Comparison of ENCODE assay signal across 26 cellular contexts in genomic region chr1:241645199-241645598, GRCh38. TPM values are rescaled to one million over a fixed set of nuclear protein-coding genes. Genes with fewer than 3 reads are reported as not detected.
DNase-seq lines count a peak whose midpoint lies in the region; ATAC-seq, FAIRE-seq and TF ChIP-seq lines count a peak whose summit lies in the region.
"Had no signal": no experiment of that assay in that cellular context is flagged by ENCODE, and none has a peak within 500 bp of the region (broad histone marks: within the 10 kb centered on the region; RNA-seq: fewer than 3 reads in every experiment).

No MANE protein-coding gene starts in this region.

- H4K5ac ChIP-seq in H1 (ENCODE audit: insufficient read length, low read depth, low read length): no peak overlapping the region

- TF ChIP-seq POLR2A in H1 (IDR thresholded peaks at IDR 0.05; ENCODE audit: control extremely low read depth in 1 of 2, low read depth in 2 of 2, low read length in 2 of 2) (no peak), right lobe of liver (IDR thresholded peaks at IDR 0.05) (no peak)

- no peak overlapping the region for H3K27ac Mint-ChIP-seq in neural crest cell (ENCODE audit: unreplicated experiment)
- H3K27ac Mint-ChIP-seq: B cell; CD8-positive, alpha-beta T cell had no signal

- no peak overlapping the region for H4K91ac ChIP-seq in H1 (replicated peaks; ENCODE audit: insufficient read length, low read length)

- no peak overlapping the region for H2BK15ac ChIP-seq in H1 (ENCODE audit: low read length)

- no peak overlapping the region for H3K23ac ChIP-seq in H1 (ENCODE audit: insufficient read length)

- H3K4me3 Mint-ChIP-seq in neural crest cell: peak overlapping the region; percentile 44
- H3K4me3 Mint-ChIP-seq: B cell; CD8-positive, alpha-beta T cell had no signal

- H3K14ac ChIP-seq in H1 (ENCODE audit: insufficient read length): no peak overlapping the region

- H3K79me2 ChIP-seq in H1 (ENCODE audit: control insufficient read depth in 1 of 2, insufficient read depth in 2 of 2, low read length in 2 of 2): no peaks in the 10 kb centered on the region

- no peaks in the 10 kb centered on the region for H4K20me1 ChIP-seq in H1 (replicated peaks in 1 of 2; ENCODE audit: control insufficient read depth in 1 of 2, insufficient read depth in 2 of 2, low read length in 2 of 2)

- TF ChIP-seq RAD21 in H1 (IDR thresholded peaks at IDR 0.05 in 1 of 2, conservative IDR thresholded peaks at IDR 0.05 in 1 of 2; ENCODE audit: low read depth in 2 of 2, low read length in 2 of 2): no peak

- POLR2A ChIA-PET in H1 (lab: Charles Lee; ENCODE audit: partially characterized antibody): interaction anchor here (1.0 kb wide), 1 partner anchor 8 kb away, joined by 3 read pairs; no protein-coding TSS in a partner anchor

- WGBS in H1 (ENCODE audit: extremely low coverage in 1 of 2, insufficient coverage in 1 of 2, insufficient read length in 1 of 2, insufficient replicate concordance in 2 of 2, low coverage in 1 of 2, low lambda C conversion rate in 2 of 2, missing lambda C conversion rate in 1 of 2), 2 experiments: 75% methylated on average over 4 of the region's 4 CpGs; no CpG with 5 or more reads in 1 of the 2 experiments
- WGBS in psoas muscle, 3 donors: 61 to 66% (median 62%) methylated on average over 4 of the region's 4 CpGs
- WGBS in right lobe of liver (ENCODE audit: insufficient coverage, low coverage, low lambda C conversion rate, missing lambda C conversion rate): 94% methylated on average over 4 of the region's 4 CpGs

- no peaks in the 10 kb centered on the region for H3K36me3 ChIP-seq in adipocyte (ENCODE audit: control insufficient read depth, insufficient read depth, low read length, severe bottlenecking)
- no peaks in the 10 kb centered on the region for H3K36me3 ChIP-seq in H1 (ENCODE audit: control insufficient read depth in 2 of 4, insufficient read depth in 4 of 4, low read length in 3 of 4)
- no peaks in the 10 kb centered on the region for H3K36me3 ChIP-seq in psoas muscle (ENCODE audit: insufficient read depth in 1 of 2, low read depth in 1 of 2)
- no peaks in the 10 kb centered on the region for H3K36me3 ChIP-seq in right lobe of liver

- ATAC-seq in psoas muscle (no peak), right lobe of liver (no peak)
- ATAC-seq: CD8-positive, alpha-beta T cell; Panc1 had no signal

- H3K27me3 Mint-ChIP-seq in neural crest cell (ENCODE audit: low read depth): no peaks in the 10 kb centered on the region

- H2BK12ac ChIP-seq in H1 (ENCODE audit: low read depth, low read length): no peak overlapping the region

- no peak overlapping the region for H2BK5ac ChIP-seq in H1 (ENCODE audit: low read depth, low read length)

- H3K27ac ChIP-seq in H1 (ENCODE audit: low read depth, low read length) (no peak overlapping the region), psoas muscle (no peak overlapping the region), right lobe of liver (no peak overlapping the region)
- H3K27ac ChIP-seq: C4-2B, RWPE1 had no signal

- 0 out of 2 replicates have a peak, but pooled peaks cover 2% of the 10 kb centered on the region for H3K23me2 ChIP-seq in H1 (ENCODE audit: low read depth, low read length)

- H2BK20ac ChIP-seq in H1 (ENCODE audit: low read length): no peak overlapping the region

- no peak overlapping the region for H2AK5ac ChIP-seq in H1 (ENCODE audit: low read depth, low read length)

- no peak overlapping the region for H3K18ac ChIP-seq in H1 (ENCODE audit: extremely low read depth, low read length)

- no peak for DNase-seq in adipocyte (ENCODE audit: low read depth)
- no peak for DNase-seq in H1 (ENCODE audit: low read depth in 1 of 2, low spot score in 2 of 2)
- DNase-seq in neural crest cell (ENCODE audit: low read depth, low spot score): no peak
- no peak for DNase-seq in psoas muscle
- no peak for DNase-seq in right lobe of liver
- DNase-seq in urothelium cell line (ENCODE audit: low spot score): no peak
- no peak for DNase-seq in mesenteric fat pad (ENCODE audit: low spot score)
- DNase-seq: Caco-2; CD8-positive, alpha-beta T cell; GF-D8; KBM-7; NCI-H2029 treated with DMSO at 0.1 percent for 48 hours; NCI-H446 treated with DMSO at 0.1 percent for 48 hours; NCI-H526; SHP77 had no signal

- H3K36me3 Mint-ChIP-seq in neural crest cell (ENCODE audit: low read depth): peaks cover 6% of the 10 kb centered on the region
- H3K36me3 Mint-ChIP-seq: CD8-positive, alpha-beta T cell had no signal

- no peaks in the 10 kb centered on the region for H3K79me1 ChIP-seq in H1 (ENCODE audit: low read depth, low read length)

- peaks cover 6% of the 10 kb centered on the region for H3K4me1 Mint-ChIP-seq in neural crest cell

- no peak overlapping the region for H3K4ac ChIP-seq in H1 (replicated peaks; ENCODE audit: insufficient read length, low read depth, low read length)

- no peak for TF ChIP-seq EP300 in H1 (IDR thresholded peaks at IDR 0.05; ENCODE audit: borderline replicate concordance in 1 of 2, low read depth in 2 of 2, low read length in 2 of 2)

- FAIRE-seq in H1 (lab: Jason Lieb, UNC): no peak
- FAIRE-seq in urothelium cell line (lab: Jason Lieb, UNC): no peak
- FAIRE-seq: GM12892, HTR-8/SVneo had no signal

- intact Hi-C loops in psoas muscle (cut with DNase I): loop anchor here in 1 of 2 donors (10.0 kb wide), 1 partner anchor 200 kb away; the partner anchor contains the start of gene EXO1
- intact Hi-C loops in right lobe of liver (cut with DNase I): no loop called here

- H4K8ac ChIP-seq in H1 (ENCODE audit: extremely low read depth, insufficient read depth, low read length): no peak overlapping the region

- H3K4me2 ChIP-seq in H1 (ENCODE audit: insufficient read depth in 1 of 2, low read depth in 2 of 2, low read length in 2 of 2): no peak overlapping the region

- H2AFZ ChIP-seq in H1 (ENCODE audit: low read length): peak overlapping the region; percentile 98

- peak overlapping the region; percentile 4 for H3K9ac ChIP-seq in adipocyte (ENCODE audit: low read length)
- H3K9ac ChIP-seq in H1 (replicated peaks in 1 of 4; ENCODE audit: extremely low read depth in 1 of 4, low read depth in 3 of 4, low read length in 3 of 4): no peak overlapping the region

- H3K4me3 ChIP-seq in adipocyte (ENCODE audit: low read length) (no peak overlapping the region), H1 (ENCODE audit: extremely low read depth in 1 of 4, insufficient read depth in 2 of 4, low read depth in 3 of 4, low read length in 4 of 4) (no peak overlapping the region), psoas muscle (no peak overlapping the region), right lobe of liver (no peak overlapping the region)

- H3K9me3 Mint-ChIP-seq in neural crest cell: peaks cover 4% of the 10 kb centered on the region

- no peak overlapping the region for H2BK120ac ChIP-seq in H1 (replicated peaks; ENCODE audit: low read depth, low read length)

- CTCF ChIA-PET in H1 (lab: Charles Lee; ENCODE audit: partially characterized antibody): interaction anchor here (0.9 kb wide), 1 partner anchor 35 kb away, joined by 5 read pairs; no protein-coding TSS in a partner anchor

- H3K27me3 ChIP-seq in adipocyte (replicated peaks; ENCODE audit: control insufficient read depth, insufficient read depth, low read length) (no peaks in the 10 kb centered on the region), H1 (replicated peaks in 1 of 4; ENCODE audit: control insufficient read depth in 3 of 4, extremely low read depth in 1 of 4, insufficient read depth in 3 of 4, low read length in 3 of 4) (no peaks in the 10 kb centered on the region; a peak in 1 of 7 replicates), psoas muscle (ENCODE audit: insufficient read depth in 3 of 3, low read length in 2 of 3) (peaks cover 0 to 2% (median 0%) of the 10 kb centered on the region in 3 donors), right lobe of liver (no peaks in the 10 kb centered on the region)

- no peak overlapping the region for H3K56ac ChIP-seq in H1 (replicated peaks; ENCODE audit: insufficient read length, low read depth, low read length)

- H3K9me3 ChIP-seq in adipocyte (ENCODE audit: control insufficient read depth, low read length) (no peaks in the 10 kb centered on the region), H1 (ENCODE audit: insufficient read depth in 2 of 2, low read depth in 1 of 2, low read length in 1 of 2) (peaks cover 0 to 6% of the 10 kb centered on the region in 2 experiments; a peak in 1 of 4 replicates), psoas muscle (no peaks in the 10 kb centered on the region), right lobe of liver (no peaks in the 10 kb centered on the region)

- TF ChIP-seq CTCF in H1 (IDR thresholded peaks at IDR 0.05; ENCODE audit: control extremely low read depth in 1 of 3, insufficient read depth in 1 of 3, low read depth in 1 of 3, low read length in 3 of 3) (no peak), neural crest cell (conservative IDR thresholded peaks at IDR 0.05) (no peak), psoas muscle (IDR thresholded peaks at IDR 0.05) (no peak), right lobe of liver (IDR thresholded peaks at IDR 0.05) (no peak)

- H3K4me1 ChIP-seq in adipocyte (ENCODE audit: control insufficient read depth, insufficient read depth, low read length) (peaks cover 6% of the 10 kb centered on the region), H1 (replicated peaks in 1 of 4; ENCODE audit: control insufficient read depth in 3 of 4, insufficient read depth in 4 of 4, low read length in 3 of 4) (no peaks in the 10 kb centered on the region; a peak in 2 of 7 replicates), psoas muscle (no peaks in the 10 kb centered on the region), right lobe of liver (peaks cover 0 to 9% (median 4%) of the 10 kb centered on the region in 4 donors)

RNA-seq across cellular contexts. Expression of gene CHML, which starts 5.0 kb away (rescaled TPM):
- 72.5 and 82.4 TPM in 2 replicates for total RNA-seq in H1 (2021; fragmentation: NEBNext Ultra II Directional; extraction: Animal tissue kit (Norgen Biotek cat#: 25700))
- 11.5 and 15.0 TPM in 2 replicates for polyA plus RNA-seq in H1 (2011; rRNA removed)
- 10.9 TPM for polyA plus RNA-seq in H1 (2011; cell fraction: cytosol; rRNA removed)
- 68.9 TPM for polyA plus RNA-seq in H1 (2011; cell fraction: nucleus; rRNA removed)
- 14.4 to 30.4 TPM (median 22.6 TPM) in 4 replicates for polyA plus RNA-seq in H1 (2012, experiment 1 of 2)
- polyA plus RNA-seq in H1 (2012, experiment 2 of 2): 0.97 TPM
- polyA plus RNA-seq in H1 (2013, experiment 1 of 2): 43.6 TPM
- polyA plus RNA-seq in H1 (2013, experiment 2 of 2): 38.3 TPM
- polyA minus RNA-seq in H1 (2011; rRNA and poly(A)+ RNA removed): 118 and 166 TPM in 2 replicates
- polyA minus RNA-seq in H1 (2011; cell fraction: cytosol; rRNA and poly(A)+ RNA removed): 25.5 TPM
- 181 TPM for polyA minus RNA-seq in H1 (2011; cell fraction: nucleus; rRNA and poly(A)+ RNA removed)
- total RNA-seq in neural crest cell: 21.3 and 22.5 TPM in 2 replicates
- total RNA-seq in psoas muscle: 10 to 100 TPM in 1 of 4 donors, 1 to 10 TPM in 3; 3.5 to 10.7 (median 5.4) TPM
- 1 to 10 TPM; 2.4 to 5.6 (median 4.2) TPM for polyA plus RNA-seq in psoas muscle
- total RNA-seq in right lobe of liver: 1 to 10 TPM; 2.3 to 6.0 (median 3.9) TPM
- 8.0 TPM for total RNA-seq in mesenteric fat pad

RNA-seq across cellular contexts. Expression of gene OPN3, which starts 5.0 kb away (rescaled TPM):
- 18.1 and 19.4 TPM in 2 replicates for total RNA-seq in H1 (2021; fragmentation: NEBNext Ultra II Directional; extraction: Animal tissue kit (Norgen Biotek cat#: 25700))
- polyA plus RNA-seq in H1 (2011; rRNA removed): 8.0 and 8.8 TPM in 2 replicates
- polyA plus RNA-seq in H1 (2011; cell fraction: cytosol; rRNA removed): 12.7 TPM
- polyA plus RNA-seq in H1 (2011; cell fraction: nucleus; rRNA removed): 11.3 TPM
- 10.0 to 15.4 TPM (median 10.9 TPM) in 4 replicates for polyA plus RNA-seq in H1 (2012, experiment 1 of 2)
- 4.8 TPM for polyA plus RNA-seq in H1 (2012, experiment 2 of 2)
- polyA plus RNA-seq in H1 (2013, experiment 1 of 2): 14.6 TPM
- 16.1 TPM for polyA plus RNA-seq in H1 (2013, experiment 2 of 2)
- polyA minus RNA-seq in H1 (2011; rRNA and poly(A)+ RNA removed): 14.6 and 16.9 TPM in 2 replicates
- 18.4 TPM for polyA minus RNA-seq in H1 (2011; cell fraction: cytosol; rRNA and poly(A)+ RNA removed)
- polyA minus RNA-seq in H1 (2011; cell fraction: nucleus; rRNA and poly(A)+ RNA removed): 18.9 TPM
- total RNA-seq in neural crest cell: 31.2 and 32.1 TPM in 2 replicates
- total RNA-seq in psoas muscle: 1 to 10 TPM; 1.7 to 4.7 (median 3.8) TPM
- 1 to 10 TPM; 2.4 to 7.0 (median 5.8) TPM for polyA plus RNA-seq in psoas muscle
- total RNA-seq in right lobe of liver: 10 to 100 TPM; 15.7 to 38.2 (median 28.8) TPM
- total RNA-seq in mesenteric fat pad: 10.5 TPM

RNA-seq across cellular contexts. Expression of gene WDR64, which starts 6.9 kb away (rescaled TPM):
- not detected in 2 replicates for total RNA-seq in H1 (2021; fragmentation: NEBNext Ultra II Directional; extraction: Animal tissue kit (Norgen Biotek cat#: 25700))
- polyA plus RNA-seq in H1 (2011; rRNA removed) (0.02 TPM in 1 of 2 replicates, not detected in the other), psoas muscle (not detected)
- polyA plus RNA-seq in H1 (2011; cell fraction: cytosol; rRNA removed): not detected
- polyA plus RNA-seq in H1 (2011; cell fraction: nucleus; rRNA removed): not detected
- polyA plus RNA-seq in H1 (2012, experiment 1 of 2): not detected in 4 replicates
- not detected for polyA plus RNA-seq in H1 (2012, experiment 2 of 2)
- polyA plus RNA-seq in H1 (2013, experiment 1 of 2): not detected
- not detected for polyA plus RNA-seq in H1 (2013, experiment 2 of 2)
- not detected in 2 replicates for polyA minus RNA-seq in H1 (2011; rRNA and poly(A)+ RNA removed)
- not detected for polyA minus RNA-seq in H1 (2011; cell fraction: cytosol; rRNA and poly(A)+ RNA removed)
- not detected for polyA minus RNA-seq in H1 (2011; cell fraction: nucleus; rRNA and poly(A)+ RNA removed)
- total RNA-seq in neural crest cell (0.32 TPM in 1 of 2 replicates, not detected in the other), psoas muscle (not detected), right lobe of liver (under 1 TPM in 2 of 6 experiments, not detected in 4; 0.17 to 0.27 TPM), mesenteric fat pad (not detected)
- total RNA-seq: A673, B cell, Caco-2, H4, LHCN-M2, MCF 10A, SK-MEL-5 had no signal
